8 cellular contexts compared by ENCODE assay signal in the genomic region with DNA sequence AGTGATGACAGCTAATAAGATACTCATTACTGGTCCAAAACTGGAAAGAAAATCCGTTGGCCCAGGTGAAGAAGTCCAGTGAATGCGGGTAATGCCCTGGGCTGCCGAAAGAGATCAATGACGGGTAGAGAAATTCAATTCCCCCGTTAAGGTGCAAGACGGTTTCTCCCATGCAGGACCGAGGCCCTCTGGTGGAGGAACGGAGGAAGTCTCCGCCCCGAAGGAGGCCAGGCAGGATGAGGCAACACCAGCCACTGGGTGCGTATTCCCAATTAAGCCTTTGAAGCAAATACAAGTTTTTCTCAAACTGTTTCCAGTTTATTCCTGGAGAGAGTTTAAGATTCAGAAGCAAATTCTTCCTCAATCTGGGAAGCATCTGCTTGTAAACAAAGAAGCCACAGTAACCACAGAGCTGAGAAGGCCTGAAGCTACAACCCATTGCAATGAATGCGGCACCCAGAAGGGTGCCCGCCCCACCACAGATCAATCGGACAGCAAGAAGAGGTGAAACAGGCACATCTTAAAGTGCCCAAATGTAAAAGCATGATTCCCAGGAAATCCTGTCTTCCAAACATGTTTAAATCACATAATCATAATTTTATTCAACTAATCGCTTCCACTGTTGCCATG.
DNase-seq lines count a peak whose midpoint lies in the region; ATAC-seq and TF ChIP-seq lines count a peak whose summit lies in the region.

No MANE protein-coding gene starts in this region.

- no peaks in the 10 kb centered on the region for H3K27me3 Mint-ChIP-seq in naive B cell

- POLR2A ChIA-PET in IMR-90 (lab: Charles Lee; ENCODE audit: unreplicated experiment) = no interaction called here

- H3K27ac Mint-ChIP-seq in naive B cell = peak overlapping the region in 3 of 6 donors; percentile 42 to 79 (median 67)

- peaks cover 6% of the 10 kb centered on the region; the same call in 1 of the 2 replicates for H3K9me1 ChIP-seq in IMR-90 (ENCODE audit: insufficient read depth, low read length)

- no peak overlapping the region for H3K4me3 Mint-ChIP-seq in naive B cell

- no peaks in the 10 kb centered on the region for H3K9me3 Mint-ChIP-seq in naive B cell

- H2BK15ac ChIP-seq in IMR-90 (ENCODE audit: low read depth, low read length) = no peak overlapping the region

- H3K27me3 ChIP-seq in BLaER1 treated with 17β-estradiol and CSF1 and Interleukin-3, amounts not matched to agents 10 nM and 100 nM = no peaks in the 10 kb centered on the region
- no peaks in the 10 kb centered on the region for H3K27me3 ChIP-seq in IMR-90 (ENCODE audit: control insufficient read depth, insufficient read depth, low read length)
- no peaks in the 10 kb centered on the region for H3K27me3 ChIP-seq in OCI-LY3 (ENCODE audit: low read depth, low read length)
- no peaks in the 10 kb centered on the region for H3K27me3 ChIP-seq in esophagus muscularis mucosa

- DNase-seq in IMR-90 (peak; percentile 72), activated T-cell treated with anti-CD3 and anti-CD28 coated beads for 24 hours (ENCODE audit: low read depth) (peak; percentile 74), esophagus muscularis mucosa (ENCODE audit: extremely low spot score) (peak; percentile 96), naive B cell (peak; percentile 58)
- DNase-seq in stimulated activated CD8-positive, alpha-beta memory T cell treated with anti-CD3 and anti-CD28 coated beads, Interleukin-7, amount 100 ng/mL, for 48 hours (ENCODE audit: extremely low read depth in 1 of 2, low read depth in 1 of 2) = peak; percentile 32 to 57

- H3K23ac ChIP-seq in IMR-90 (ENCODE audit: low read depth, low read length) = no peak overlapping the region

- peak overlapping the region; percentile 8 for H2AK9ac ChIP-seq in IMR-90 (replicated peaks; ENCODE audit: low read depth, low read length, poor library complexity)

- H2BK20ac ChIP-seq in IMR-90 (ENCODE audit: low read depth, low read length) = no peak overlapping the region

- no peak overlapping the region for H3K4me3 ChIP-seq in BLaER1 treated with 17β-estradiol and CSF1 and Interleukin-3, amounts not matched to agents 10 nM and 100 nM
- no peak overlapping the region for H3K4me3 ChIP-seq in IMR-90 (ENCODE audit: insufficient read depth, low read depth, low read length)
- H3K4me3 ChIP-seq in OCI-LY3 (ENCODE audit: low read length) = peak overlapping the region; percentile 45
- H3K4me3 ChIP-seq in esophagus muscularis mucosa = peak overlapping the region in 1 of 4 donors; percentile 14

- H3K4ac ChIP-seq in IMR-90 (ENCODE audit: low read depth, low read length) = no peak overlapping the region

- peaks cover 47 to 62% (median 55%) of the 10 kb centered on the region in 10 experiments for H3K4me1 ChIP-seq in BLaER1 treated with 17β-estradiol and CSF1 and Interleukin-3, amounts not matched to agents 10 nM and 100 nM
- H3K4me1 ChIP-seq in IMR-90 (ENCODE audit: control insufficient read depth, insufficient read depth, low read length) (peaks cover 2% of the 10 kb centered on the region; the same call in 1 of the 2 replicates), OCI-LY3 (ENCODE audit: low read length) (peaks cover 16% of the 10 kb centered on the region), esophagus muscularis mucosa (peaks cover 32 to 41% (median 34%) of the 10 kb centered on the region in 4 donors)

- no peak overlapping the region for H2BK120ac ChIP-seq in IMR-90 (ENCODE audit: low read depth, low read length)

- BruUV-seq in IMR-90 (replicated peaks; lab: Mats Ljungman, UMichigan) = no TSS peak

- ATAC-seq in GM19372 (IDR thresholded peaks at IDR 0.05; ENCODE audit: low read depth, unreplicated experiment) (peak; percentile 71), IMR-90 (ENCODE audit: low read depth) (peak; percentile 90), naive B cell (ENCODE audit: low read depth in 2 of 2) (peak; percentile 79 to 82)

- H3K79me2 ChIP-seq in OCI-LY3 (ENCODE audit: low read length) = no peaks in the 10 kb centered on the region

- H3K9ac ChIP-seq in BLaER1 treated with 17β-estradiol and CSF1 and Interleukin-3, amounts not matched to agents 10 nM and 100 nM = peak overlapping the region in 7 of 11 experiments; percentile 2 to 53 (median 31); a peak in 4 of 22 replicates
- H3K9ac ChIP-seq in IMR-90 (ENCODE audit: low read depth, low read length) = no peak overlapping the region
- H3K9ac ChIP-seq in OCI-LY3 (ENCODE audit: low read length) = no peak overlapping the region

- 0 out of 2 replicates have a peak, but pooled peaks have one; percentile 33 for TF ChIP-seq POLR2A in IMR-90 (IDR thresholded peaks at IDR 0.05; ENCODE audit: low read depth, low read length)
- TF ChIP-seq POLR2A in esophagus muscularis mucosa (IDR thresholded peaks at IDR 0.05; ENCODE audit: low read depth) = no peak

- H3K56ac ChIP-seq in IMR-90 (ENCODE audit: extremely low read depth, insufficient read depth, low read length) = no peak overlapping the region

- no peaks in the 10 kb centered on the region for H3K9me3 ChIP-seq in BLaER1 treated with 17β-estradiol and CSF1 and Interleukin-3, amounts not matched to agents 10 nM and 100 nM (replicated peaks in 1 of 11)
- H3K9me3 ChIP-seq in IMR-90 (ENCODE audit: control insufficient read depth, insufficient read depth, low read length) = no peaks in the 10 kb centered on the region
- H3K9me3 ChIP-seq in OCI-LY3 (ENCODE audit: insufficient read depth, low read length) = no peaks in the 10 kb centered on the region
- H3K9me3 ChIP-seq in esophagus muscularis mucosa = no peaks in the 10 kb centered on the region

- no peak for TF ChIP-seq EP300 in esophagus muscularis mucosa (IDR thresholded peaks at IDR 0.05)

- TF ChIP-seq CTCF in IMR-90 (conservative IDR thresholded peaks at IDR 0.05; ENCODE audit: low read depth, low read length) (peak; percentile 94), OCI-LY3 (IDR thresholded peaks at IDR 0.05; ENCODE audit: low read depth, low read length) (peak; percentile 95), esophagus muscularis mucosa (IDR thresholded peaks at IDR 0.05) (peak in 2 of 3 experiments; percentile 95 to 97)

- H3K4me1 Mint-ChIP-seq in naive B cell = peaks cover 0 to 5% (median 4%) of the 10 kb centered on the region in 3 donors

- peak overlapping the region; percentile 62 for H2AFZ ChIP-seq in IMR-90 (replicated peaks; ENCODE audit: low read length, poor library complexity)
- no peak overlapping the region; the same call in 1 of the 2 replicates for H2AFZ ChIP-seq in OCI-LY3 (ENCODE audit: low read depth, low read length)

- H4K8ac ChIP-seq in IMR-90 (ENCODE audit: low read depth in 2 of 2, low read length in 2 of 2) = no peak overlapping the region

- no peak overlapping the region for H2AK5ac ChIP-seq in IMR-90 (ENCODE audit: low read depth, low read length)

- WGBS in IMR-90 (ENCODE audit: extremely low coverage in 2 of 2, insufficient read length in 1 of 2), 2 experiments = 23% methylated on average over 6 of the region's 15 CpGs; no CpG with 5 or more reads in 1 of the 2 experiments
- WGBS in esophagus muscularis mucosa = 21% methylated on average over 15 of the region's 15 CpGs

- peaks cover 0 to 7% of the 10 kb centered on the region in 2 experiments; a peak in 1 of 4 replicates for H3K79me1 ChIP-seq in IMR-90 (ENCODE audit: low read depth in 1 of 2, low read length in 2 of 2)

- H3K27ac ChIP-seq in BLaER1 treated with 17β-estradiol and CSF1 and Interleukin-3, amounts not matched to agents 10 nM and 100 nM = peak overlapping the region in 7 of 11 experiments; percentile 8 to 57 (median 21); a peak in 8 of 22 replicates
- H3K27ac ChIP-seq in IMR-90 (ENCODE audit: insufficient read depth, low read length) (no peak overlapping the region), OCI-LY3 (ENCODE audit: low read length) (no peak overlapping the region), esophagus muscularis mucosa (replicated peaks in 1 of 4) (peak overlapping the region; percentile 71 to 86 (median 82))

- H3K36me3 ChIP-seq in BLaER1 treated with 17β-estradiol and CSF1 and Interleukin-3, amounts not matched to agents 10 nM and 100 nM = peaks cover 0 to 7% (median 0%) of the 10 kb centered on the region in 11 experiments; a peak in 1 of 22 replicates
- H3K36me3 ChIP-seq in IMR-90 (ENCODE audit: control insufficient read depth, insufficient read depth, low read length) = no peaks in the 10 kb centered on the region
- no peaks in the 10 kb centered on the region for H3K36me3 ChIP-seq in OCI-LY3 (replicated peaks; ENCODE audit: low read depth, low read length)
- no peaks in the 10 kb centered on the region for H3K36me3 ChIP-seq in esophagus muscularis mucosa

- in situ Hi-C loops in IMR-90 (cut with MboI; ENCODE audit: low sequenced_read_pairs) = loop anchor here (5.0 to 10.0 kb wide), 2 partner anchors 293 to 395 kb away; no protein-coding TSS in a partner anchor

- H3K14ac ChIP-seq in IMR-90 (replicated peaks; ENCODE audit: low read depth, low read length) = no peak overlapping the region

- H4K91ac ChIP-seq in IMR-90 (ENCODE audit: insufficient read depth, low read depth, low read length) = no peak overlapping the region

- no peaks in the 10 kb centered on the region for H4K20me1 ChIP-seq in BLaER1 treated with 17β-estradiol and CSF1 and Interleukin-3, amounts not matched to agents 10 nM and 100 nM
- no peaks in the 10 kb centered on the region for H4K20me1 ChIP-seq in IMR-90 (ENCODE audit: insufficient read depth, low read length)
- no peaks in the 10 kb centered on the region for H4K20me1 ChIP-seq in OCI-LY3 (ENCODE audit: insufficient read depth, low read length)

- CTCF ChIA-PET in IMR-90 (lab: Yijun Ruan, JAX) = interaction anchor here (0.6 to 1.9 kb wide), 9 partner anchors 9 to 396 kb away, joined by 3 to 10 read pairs (median 3); no protein-coding TSS in a partner anchor

- H3K18ac ChIP-seq in IMR-90 (ENCODE audit: low read depth, low read length) = no peak overlapping the region

- no peaks in the 10 kb centered on the region for H3K36me3 Mint-ChIP-seq in naive B cell

- intact Hi-C loops in IMR-90 (cut with micrococcal nuclease) = loop anchor here (1.0 to 10.0 kb wide), 3 partner anchors 173 to 396 kb away; no protein-coding TSS in a partner anchor
- intact Hi-C loops in esophagus muscularis mucosa (cut with DNase I) = loop anchor here (2.0 to 5.0 kb wide), 4 partner anchors 95 to 395 kb away; no protein-coding TSS in a partner anchor

- H4K5ac ChIP-seq in IMR-90 (ENCODE audit: low read depth, low read length) = no peak overlapping the region

- peak overlapping the region; percentile 56 to 94 (median 79) for H3K4me2 ChIP-seq in BLaER1 treated with 17β-estradiol and CSF1 and Interleukin-3, amounts not matched to agents 10 nM and 100 nM
- H3K4me2 ChIP-seq in IMR-90 (ENCODE audit: low read depth, low read length) = no peak overlapping the region
- H3K4me2 ChIP-seq in OCI-LY3 (ENCODE audit: low read length) = peak overlapping the region; percentile 64

- dilution Hi-C loops in IMR-90 (cut with HindIII; ENCODE audit: low sequenced_read_pairs, unreplicated experiment) = no loop called here

- TF ChIP-seq RAD21 in IMR-90 (IDR thresholded peaks at IDR 0.05; ENCODE audit: low read length) = peak; percentile 94

- no peak overlapping the region for H2BK5ac ChIP-seq in IMR-90 (ENCODE audit: low read depth, low read length, poor library complexity, severe bottlenecking)

TF ChIP-seq in IMR-90, 13 proteins besides CTCF, POLR2A, EP300 and RAD21 (continues in another document):
- TF ChIP-seq CEBPB (IDR thresholded peaks at IDR 0.05; ENCODE audit: low read depth, low read length) = peak; percentile 95

Comparison
In these comparisons a context has a peak if more than half of its experiments do, and no peak if none do; other contexts are left out.
1. H3K27ac ChIP-seq: peak in BLaER1 treated with 17β-estradiol and CSF1 and Interleukin-3, amounts not matched to agents 10 nM and 100 nM (7 of 11) and esophagus muscularis mucosa (4 of 4); none in IMR-90 (single experiment) and OCI-LY3 (single experiment).
2. H3K9ac ChIP-seq: peak in BLaER1 treated with 17β-estradiol and CSF1 and Interleukin-3, amounts not matched to agents 10 nM and 100 nM (7 of 11); none in IMR-90 (single experiment) and OCI-LY3 (single experiment).
3. DNase-seq: peak in every context shown above with its lines; median percentile 96 in esophagus muscularis mucosa; 74 in activated T-cell treated with anti-CD3 and anti-CD28 coated beads for 24 hours; 72 in IMR-90; 58 in naive B cell; 44 in stimulated activated CD8-positive, alpha-beta memory T cell treated with anti-CD3 and anti-CD28 coated beads, Interleukin-7, amount 100 ng/mL, for 48 hours.
4. Peak in every context shown above with its lines, with median percentiles within 50 percentile points of each other: ATAC-seq and CTCF ChIP-seq.